ENCODE assay signal across 8 cellular contexts in genomic region chr4:176002007-176002623, GRCh38.
DNase-seq lines count a peak whose midpoint lies in the region; ATAC-seq lines count a peak whose summit lies in the region.

No MANE protein-coding gene starts in this region.

- H3K36me3 ChIP-seq in trophoblast cell (ENCODE audit: control insufficient read depth in 1 of 2, insufficient read depth in 2 of 2, low read length in 2 of 2), result no peaks in the 10 kb centered on the region

- H3K18ac ChIP-seq in trophoblast cell (ENCODE audit: low read length), result no peak overlapping the region

- no peak overlapping the region for H4K12ac ChIP-seq in trophoblast cell (ENCODE audit: low read depth, low read length)

- H3K9me3 ChIP-seq in trophoblast cell (ENCODE audit: insufficient read depth, low read depth, low read length), result no peaks in the 10 kb centered on the region

- intact Hi-C loops in left cardiac atrium (cut with DNase I), result no loop called here

- H2BK12ac ChIP-seq in trophoblast cell (ENCODE audit: low read length), result no peak overlapping the region

- H2AK5ac ChIP-seq in trophoblast cell (ENCODE audit: low read length), result no peak overlapping the region

- H3K79me2 ChIP-seq in trophoblast cell (ENCODE audit: control insufficient read depth, insufficient read depth, low read length, poor library complexity), result no peaks in the 10 kb centered on the region

- peak; percentile 80 for ATAC-seq in GM19395 (IDR thresholded peaks at IDR 0.05; ENCODE audit: unreplicated experiment)
- peak; percentile 34 for ATAC-seq in HG03520 (IDR thresholded peaks at IDR 0.05; ENCODE audit: unreplicated experiment)
- ATAC-seq in activated CD8-positive, alpha-beta T cell treated with anti-CD3 and anti-CD28 coated beads, Interleukin-2, amount 10 ng/mL, durations not matched to agents 7 days and 5 days, result no peak
- peak; percentile 47 to 65 for ATAC-seq in left cardiac atrium

- peak overlapping the region; percentile 62 for H3K4me3 ChIP-seq in trophoblast cell (ENCODE audit: low read depth, low read length)

- H3K27me3 ChIP-seq in trophoblast cell (ENCODE audit: insufficient read depth, low read length), result peaks cover 9% of the 10 kb centered on the region

- H3K36me3 Mint-ChIP-seq in activated CD8-positive, alpha-beta T cell treated with anti-CD3 and anti-CD28 coated beads, Interleukin-2, amount 10 ng/mL, durations not matched to agents 7 days and 5 days (ENCODE audit: low read depth), result no peaks in the 10 kb centered on the region

- no peaks in the 10 kb centered on the region for H3K79me1 ChIP-seq in trophoblast cell (ENCODE audit: low read length)

- no peaks in the 10 kb centered on the region for H3K9me3 Mint-ChIP-seq in activated CD8-positive, alpha-beta T cell treated with anti-CD3 and anti-CD28 coated beads, Interleukin-2, amount 10 ng/mL, durations not matched to agents 7 days and 5 days (ENCODE audit: insufficient read depth)

- no peak overlapping the region for H3K23ac ChIP-seq in trophoblast cell (ENCODE audit: low read length)

- peaks cover 4% of the 10 kb centered on the region for H3K4me1 Mint-ChIP-seq in activated CD8-positive, alpha-beta T cell treated with anti-CD3 and anti-CD28 coated beads, Interleukin-2, amount 10 ng/mL, durations not matched to agents 7 days and 5 days (ENCODE audit: low read depth)

- H4K8ac ChIP-seq in trophoblast cell (ENCODE audit: low read depth, low read length), result no peak overlapping the region

- H3K27ac ChIP-seq in trophoblast cell (ENCODE audit: low read depth, low read length), result no peak overlapping the region

- no peak overlapping the region for H3K14ac ChIP-seq in trophoblast cell (ENCODE audit: low read length)

- POLR2A ChIA-PET in activated CD8-positive, alpha-beta T cell treated with anti-CD3 and anti-CD28 coated beads, Interleukin-2, amount 10 ng/mL, durations not matched to agents 7 days and 5 days (lab: Charles Lee), result no interaction called here

- no peak overlapping the region for H4K91ac ChIP-seq in trophoblast cell (ENCODE audit: low read depth, low read length)

- in situ Hi-C loops in Caki2 (cut with HindIII; ENCODE audit: low pct_unique_long_range_greater_than_20kb, low sequenced_read_pairs), result loop anchor here (25.0 kb wide), 1 partner anchor 335 kb away; no protein-coding TSS in a partner anchor

- no CpG with 5 or more reads among the region's 44 CpGs for WGBS in trophoblast cell (ENCODE audit: extremely low coverage, insufficient coverage, insufficient read length)

- no peak overlapping the region for H3K4ac ChIP-seq in trophoblast cell (ENCODE audit: low read depth, low read length)

- H2AFZ ChIP-seq in trophoblast cell (ENCODE audit: insufficient read depth, low read length, poor library complexity), result peak overlapping the region; percentile 87

- CTCF ChIA-PET in activated CD8-positive, alpha-beta T cell treated with anti-CD3 and anti-CD28 coated beads, Interleukin-2, amount 10 ng/mL, durations not matched to agents 7 days and 5 days (lab: Charles Lee), result no interaction called here

- H3K27me3 Mint-ChIP-seq in activated CD8-positive, alpha-beta T cell treated with anti-CD3 and anti-CD28 coated beads, Interleukin-2, amount 10 ng/mL, durations not matched to agents 7 days and 5 days (ENCODE audit: low read depth), result peaks cover 27% of the 10 kb centered on the region

- H3K4me3 Mint-ChIP-seq in activated CD8-positive, alpha-beta T cell treated with anti-CD3 and anti-CD28 coated beads, Interleukin-2, amount 10 ng/mL, durations not matched to agents 7 days and 5 days, result peak overlapping the region; percentile 36

- peak; percentile 15 for DNase-seq in Caki2 (ENCODE audit: low read depth)
- DNase-seq in activated CD8-positive, alpha-beta T cell treated with anti-CD3 and anti-CD28 coated beads, Interleukin-2, amount 10 ng/mL, durations not matched to agents 7 days and 5 days, result no peak
- peak; percentile 37 for DNase-seq in left cardiac atrium
- peak; percentile 1 to 14 for DNase-seq in trophoblast cell
- DNase-seq in NCI-H1436 (lab: John Stamatoyannopoulos, UW), result no peak
- no peak for DNase-seq in superior temporal gyrus (ENCODE audit: extremely low spot score)

- no peak overlapping the region for H3K9ac ChIP-seq in trophoblast cell (ENCODE audit: low read length)

- no peak overlapping the region for H2BK120ac ChIP-seq in trophoblast cell (ENCODE audit: insufficient read depth, low read length, poor library complexity)

- H3K4me1 ChIP-seq in trophoblast cell (ENCODE audit: control insufficient read depth in 1 of 2, insufficient read depth in 2 of 2, low read length in 2 of 2), result peaks cover 4 to 8% of the 10 kb centered on the region in 2 experiments

- no peak overlapping the region for H2BK5ac ChIP-seq in trophoblast cell (ENCODE audit: low read depth, low read length, poor library complexity)

- H3K4me2 ChIP-seq in trophoblast cell (ENCODE audit: low read length), result peak overlapping the region; percentile 83

- H3K27ac Mint-ChIP-seq in activated CD8-positive, alpha-beta T cell treated with anti-CD3 and anti-CD28 coated beads, Interleukin-2, amount 10 ng/mL, durations not matched to agents 7 days and 5 days, result no peak overlapping the region

Comparison
In these comparisons a context has a peak if more than half of its experiments do, and no peak if none do; other contexts are left out.
1. DNase-seq: peak in Caki2 (single experiment), left cardiac atrium (single experiment) and trophoblast cell (2 of 2); none in activated CD8-positive, alpha-beta T cell treated with anti-CD3 and anti-CD28 coated beads, Interleukin-2, amount 10 ng/mL, durations not matched to agents 7 days and 5 days (single experiment), NCI-H1436 (single experiment) and superior temporal gyrus (single experiment).